10 cellular contexts compared by ENCODE assay signal in genomic region chr2:9573840-9574239, GRCh38. TPM values are rescaled to one million over a fixed set of nuclear protein-coding genes. Genes with fewer than 3 reads are reported as not detected.
A peak's percentile ranks its signal among the peaks of the same experiment; 100 is the strongest.
DNase-seq lines count a peak whose midpoint lies in the region; ATAC-seq and TF ChIP-seq lines count a peak whose summit lies in the region.
"Had no signal": no experiment of that assay in that cellular context is flagged by ENCODE, and none has a peak within 500 bp of the region (broad histone marks: within the 10 kb centered on the region; RNA-seq: fewer than 3 reads in every experiment).

No MANE protein-coding gene starts in this region.

- H2AFZ ChIP-seq in Loucy (ENCODE audit: low read length) = no peak overlapping the region

- H3K4me1 ChIP-seq in Loucy (ENCODE audit: insufficient read depth, low read length, poor library complexity, severe bottlenecking) (no peaks in the 10 kb centered on the region), transverse colon (no peaks in the 10 kb centered on the region)

- H3K36me3 ChIP-seq in Loucy (ENCODE audit: insufficient read depth, low read length) (no peaks in the 10 kb centered on the region), transverse colon (no peaks in the 10 kb centered on the region)

- WGBS in transverse colon (ENCODE audit: low coverage in 1 of 2), 2 donors = 82 to 84% methylated on average over 4 of the region's 4 CpGs

- TF ChIP-seq EP300 in transverse colon (IDR thresholded peaks at IDR 0.05; ENCODE audit: low read depth) = no peak

- intact Hi-C loops in transverse colon (cut with DNase I; ENCODE audit: low total_unique reads) = no loop called here

- TF ChIP-seq CTCF in GM12864 (IDR thresholded peaks at IDR 0.05; ENCODE audit: low read depth, low read length, missing control alignments) = peak; percentile 30
- TF ChIP-seq CTCF in Loucy (conservative IDR thresholded peaks at IDR 0.05; ENCODE audit: low read length) = peak; percentile 30; the same call in 1 of the 2 replicates
- TF ChIP-seq CTCF in cardiac fibroblast (IDR thresholded peaks at IDR 0.05; ENCODE audit: low read depth, low read length) = peak; percentile 28
- TF ChIP-seq CTCF in retinal pigment epithelial cell (conservative IDR thresholded peaks at IDR 0.05; ENCODE audit: low read depth, low read length) = peak; percentile 27
- no peak for TF ChIP-seq CTCF in transverse colon (IDR thresholded peaks at IDR 0.05)

- no peaks in the 10 kb centered on the region for H3K9me2 ChIP-seq in Loucy (replicated peaks; ENCODE audit: low read depth, low read length)

- H3K27ac ChIP-seq in transverse colon = no peak overlapping the region

- no peak overlapping the region for H3K9ac ChIP-seq in Loucy (ENCODE audit: low read depth, low read length, poor library complexity, severe bottlenecking)

- H3K79me2 ChIP-seq in Loucy (ENCODE audit: insufficient read depth, low read length) = no peaks in the 10 kb centered on the region

- no peaks in the 10 kb centered on the region for H3K9me3 ChIP-seq in Loucy (ENCODE audit: insufficient read depth, low read depth, low read length)
- no peaks in the 10 kb centered on the region for H3K9me3 ChIP-seq in transverse colon

- H3K4me3 ChIP-seq in GM12864 (ENCODE audit: low read depth, low read length) (no peak overlapping the region), Loucy (ENCODE audit: low read length, poor library complexity, severe bottlenecking) (no peak overlapping the region), cardiac fibroblast (replicated peaks in 1 of 2; ENCODE audit: low read depth in 2 of 2, low read length in 2 of 2) (no peak overlapping the region), retinal pigment epithelial cell (ENCODE audit: low read length) (no peak overlapping the region), transverse colon (no peak overlapping the region)

- in situ Hi-C loops in transverse colon (cut with MboI; ENCODE audit: low pct_ligation_motif_present in 1 of 4, low pct_unique_long_range_greater_than_20kb in 1 of 4, low sequenced_read_pairs in 3 of 4) = no loop called here

- H3K4me2 ChIP-seq in Loucy (ENCODE audit: low read depth, low read length, poor library complexity, severe bottlenecking) = no peak overlapping the region

- H3K27me3 ChIP-seq in Loucy (ENCODE audit: insufficient read depth, low read length, poor library complexity, severe bottlenecking) (no peaks in the 10 kb centered on the region), transverse colon (no peaks in the 10 kb centered on the region)

- H4K20me1 ChIP-seq in Loucy (ENCODE audit: insufficient read depth, low read length, poor library complexity, severe bottlenecking) = no peaks in the 10 kb centered on the region

- no peaks in the 10 kb centered on the region for H3F3A ChIP-seq in Loucy (ENCODE audit: low read depth)

- ATAC-seq in GM18517 (IDR thresholded peaks at IDR 0.05; ENCODE audit: unreplicated experiment) (no peak), GM21390 (IDR thresholded peaks at IDR 0.05; ENCODE audit: unreplicated experiment) (no peak)

- TF ChIP-seq POLR2A in transverse colon (IDR thresholded peaks at IDR 0.05) = no peak

- DNase-seq in GM12864 (ENCODE audit: low read depth) (no peak), cardiac fibroblast (ENCODE audit: low read depth in 2 of 2) (no peak), retinal pigment epithelial cell (ENCODE audit: low read depth) (no peak), GM03348 (ENCODE audit: low spot score) (no peak), transverse colon (no peak)
- DNase-seq: KG1, midbrain had no signal

RNA-seq across cellular contexts. Expression of gene ADAM17, which starts 18.2 kb away (rescaled TPM):
- 10 to 100 TPM; 11.2 to 36.4 (median 17.0) TPM for total RNA-seq in transverse colon

RNA-seq across cellular contexts. Expression of gene YWHAQ, which starts 57.0 kb away (rescaled TPM):
- total RNA-seq in transverse colon = 100 to 1,000 TPM in 3 of 4 donors, 10 to 100 TPM in 1; 84.0 to 189 (median 145) TPM

Comparison
In these comparisons a context has a peak if more than half of its experiments do, and no peak if none do; other contexts are left out.
1. CTCF ChIP-seq: peak in GM12864 (single experiment), Loucy (single experiment), cardiac fibroblast (single experiment) and retinal pigment epithelial cell (single experiment); none in transverse colon (0 of 5).